21 cellular contexts compared by ENCODE assay signal in genomic region chr9:116476935-116477381, GRCh38.
DNase-seq lines count a peak whose midpoint lies in the region; ATAC-seq and TF ChIP-seq lines count a peak whose summit lies in the region.
"Had no signal": no experiment of that assay in that cellular context is flagged by ENCODE, and none has a peak within 500 bp of the region (broad histone marks: within the 10 kb centered on the region; RNA-seq: fewer than 3 reads in every experiment).

No MANE protein-coding gene starts in this region.

- H3K4me3 Mint-ChIP-seq in brain (peak overlapping the region in 1 of 5 experiments; percentile 66), neural progenitor cell (no peak overlapping the region)
- H3K4me3 Mint-ChIP-seq in activated T-cell treated with anti-CD3 and anti-CD28 coated beads, Interleukin-2, amount 50 U/mL, for 24 hours: no peak overlapping the region
- H3K4me3 Mint-ChIP-seq: stimulated activated memory B cell treated with anti-CD40 and anti-IgM and Interleukin-4, amounts not matched to agents 10 μg/mL and 1 μg/mL and 100 μg/mL, for 72 hours; T-helper 2 cell treated with Interferon-gamma antibody and Interleukin-4, amounts not matched to agents 5 μg/mL and 100 μg/mL, for 36 hours had no signal

- H3K9ac ChIP-seq in neural progenitor cell: no peak overlapping the region
- H3K9ac ChIP-seq: BLaER1 treated with 17β-estradiol and CSF1 and Interleukin-3, amounts not matched to agents 10 nM and 100 nM; KMS-11; parathyroid adenoma had no signal

- H3K27me3 ChIP-seq in neural progenitor cell: no peaks in the 10 kb centered on the region
- H3K27me3 ChIP-seq: BLaER1 treated with 17β-estradiol and CSF1 and Interleukin-3, amounts not matched to agents 10 nM and 100 nM; SJSA1; spleen had no signal

- H3K9me3 Mint-ChIP-seq in brain: no peaks in the 10 kb centered on the region
- peaks cover 2% of the 10 kb centered on the region for H3K9me3 Mint-ChIP-seq in neural progenitor cell
- H3K9me3 Mint-ChIP-seq in activated T-cell treated with anti-CD3 and anti-CD28 coated beads, Interleukin-2, amount 50 U/mL, for 24 hours: no peaks in the 10 kb centered on the region
- H3K9me3 Mint-ChIP-seq: T-helper 2 cell treated with Interferon-gamma antibody and Interleukin-4, amounts not matched to agents 5 μg/mL and 100 μg/mL, for 36 hours had no signal

- H3K4me2 ChIP-seq in neural progenitor cell: peak overlapping the region; percentile 31
- H3K4me2 ChIP-seq: BLaER1 treated with 17β-estradiol and CSF1 and Interleukin-3, amounts not matched to agents 10 nM and 100 nM; KMS-11 had no signal

- H3K4me3 ChIP-seq in neural progenitor cell: no peak overlapping the region
- H3K4me3 ChIP-seq: BLaER1 treated with 17β-estradiol and CSF1 and Interleukin-3, amounts not matched to agents 10 nM and 100 nM; GM12878; SJSA1; spleen had no signal

- ATAC-seq in left ventricle myocardium superior (peak; percentile 90), HG02973 (IDR thresholded peaks at IDR 0.05; ENCODE audit: unreplicated experiment) (no peak)
- ATAC-seq: GM12878; stimulated activated memory B cell treated with anti-CD40 and anti-IgM and Interleukin-4, amounts not matched to agents 10 μg/mL and 1 μg/mL and 100 μg/mL, for 72 hours had no signal

- peaks cover 3% of the 10 kb centered on the region for H3F3A ChIP-seq in neural progenitor cell (ENCODE audit: low read depth)

- TF ChIP-seq CTCF in brain (conservative IDR thresholded peaks at IDR 0.05) (no peak), neural progenitor cell (IDR thresholded peaks at IDR 0.05) (no peak), GM20000 (IDR thresholded peaks at IDR 0.05; ENCODE audit: extremely low read depth, missing control alignments) (no peak)

- peak; percentile 52 for DNase-seq in Ammon's horn (ENCODE audit: low spot score)
- DNase-seq in left ventricle myocardium superior: peak; percentile 52
- peak; percentile 39 for DNase-seq in neural progenitor cell (ENCODE audit: low spot score)
- no peak for DNase-seq in GM20000 (ENCODE audit: low spot score)
- no peak for DNase-seq in activated T-cell treated with anti-CD3 and anti-CD28 coated beads, Interleukin-2, amount 50 U/mL, for 24 hours
- no peak for DNase-seq in NK-92 treated with Interleukin-12 subunit alpha and Interleukin-12 subunit beta, amount 100 ng/mL, for 24 hours (lab: John Stamatoyannopoulos, UW)
- DNase-seq: activated CD4-positive, alpha-beta T cell treated with anti-CD3 and anti-CD28 coated beads for 1 hour; activated gamma-delta T cell; GDM1; NCI-H1048; NCI-H69; spleen had no signal

- H3K36me3 Mint-ChIP-seq in brain (no peaks in the 10 kb centered on the region), neural progenitor cell (peaks cover 8% of the 10 kb centered on the region)
- peaks cover 6% of the 10 kb centered on the region for H3K36me3 Mint-ChIP-seq in activated T-cell treated with anti-CD3 and anti-CD28 coated beads, Interleukin-2, amount 50 U/mL, for 24 hours (ENCODE audit: low read depth)

- no peak overlapping the region for H2AFZ ChIP-seq in neural progenitor cell (replicated peaks)
- H2AFZ ChIP-seq: parathyroid adenoma had no signal

- H3K79me2 ChIP-seq in neural progenitor cell (ENCODE audit: low read depth): no peaks in the 10 kb centered on the region
- H3K79me2 ChIP-seq: parathyroid adenoma had no signal

- peaks cover 22% of the 10 kb centered on the region for H3K4me1 Mint-ChIP-seq in brain
- peaks cover 28% of the 10 kb centered on the region for H3K4me1 Mint-ChIP-seq in neural progenitor cell
- H3K4me1 Mint-ChIP-seq in activated T-cell treated with anti-CD3 and anti-CD28 coated beads, Interleukin-2, amount 50 U/mL, for 24 hours (ENCODE audit: low read depth): no peaks in the 10 kb centered on the region

- peaks cover 16% of the 10 kb centered on the region for H3K4me1 ChIP-seq in neural progenitor cell
- H3K4me1 ChIP-seq: BLaER1 treated with 17β-estradiol and CSF1 and Interleukin-3, amounts not matched to agents 10 nM and 100 nM; parathyroid adenoma; spleen had no signal

- no peaks in the 10 kb centered on the region for H4K20me1 ChIP-seq in neural progenitor cell (ENCODE audit: low read depth)
- H4K20me1 ChIP-seq: BLaER1 treated with 17β-estradiol and CSF1 and Interleukin-3, amounts not matched to agents 10 nM and 100 nM had no signal

- H3K27ac Mint-ChIP-seq in brain: peak overlapping the region in 3 of 5 experiments; percentile 56 to 83 (median 71)
- peak overlapping the region; percentile 93 for H3K27ac Mint-ChIP-seq in neural progenitor cell
- H3K27ac Mint-ChIP-seq in activated T-cell treated with anti-CD3 and anti-CD28 coated beads, Interleukin-2, amount 50 U/mL, for 24 hours: no peak overlapping the region
- H3K27ac Mint-ChIP-seq: stimulated activated memory B cell treated with anti-CD40 and anti-IgM and Interleukin-4, amounts not matched to agents 10 μg/mL and 1 μg/mL and 100 μg/mL, for 72 hours; T-helper 2 cell treated with Interferon-gamma antibody and Interleukin-4, amounts not matched to agents 5 μg/mL and 100 μg/mL, for 36 hours had no signal

- H3K27me3 Mint-ChIP-seq in brain (peaks cover 17% of the 10 kb centered on the region), neural progenitor cell (ENCODE audit: insufficient read depth, low read depth) (peaks cover 2% of the 10 kb centered on the region)
- H3K27me3 Mint-ChIP-seq in activated T-cell treated with anti-CD3 and anti-CD28 coated beads, Interleukin-2, amount 50 U/mL, for 24 hours: no peaks in the 10 kb centered on the region

- no peaks in the 10 kb centered on the region for H3K36me3 ChIP-seq in neural progenitor cell
- H3K36me3 ChIP-seq: BLaER1 treated with 17β-estradiol and CSF1 and Interleukin-3, amounts not matched to agents 10 nM and 100 nM; SJSA1; spleen had no signal

- intact Hi-C loops in left ventricle myocardium superior (cut with micrococcal nuclease): no loop called here

- no peaks in the 10 kb centered on the region for H3K9me3 ChIP-seq in neural progenitor cell (ENCODE audit: low read depth)
- H3K9me3 ChIP-seq: BLaER1 treated with 17β-estradiol and CSF1 and Interleukin-3, amounts not matched to agents 10 nM and 100 nM; SJSA1; spleen had no signal

- no peak overlapping the region for H3K27ac ChIP-seq in neural progenitor cell
- H3K27ac ChIP-seq: BLaER1 treated with 17β-estradiol and CSF1 and Interleukin-3, amounts not matched to agents 10 nM and 100 nM; KMS-11; parathyroid adenoma; SJSA1 had no signal

Comparison
In these comparisons a context has a peak if more than half of its experiments do, and no peak if none do; other contexts are left out.
1. DNase-seq: peak in Ammon's horn (single experiment), left ventricle myocardium superior (single experiment) and neural progenitor cell (single experiment); none in GM20000 (single experiment), activated T-cell treated with anti-CD3 and anti-CD28 coated beads, Interleukin-2, amount 50 U/mL, for 24 hours (single experiment) and NK-92 treated with Interleukin-12 subunit alpha and Interleukin-12 subunit beta, amount 100 ng/mL, for 24 hours (single experiment).